In the genomic region with DNA sequence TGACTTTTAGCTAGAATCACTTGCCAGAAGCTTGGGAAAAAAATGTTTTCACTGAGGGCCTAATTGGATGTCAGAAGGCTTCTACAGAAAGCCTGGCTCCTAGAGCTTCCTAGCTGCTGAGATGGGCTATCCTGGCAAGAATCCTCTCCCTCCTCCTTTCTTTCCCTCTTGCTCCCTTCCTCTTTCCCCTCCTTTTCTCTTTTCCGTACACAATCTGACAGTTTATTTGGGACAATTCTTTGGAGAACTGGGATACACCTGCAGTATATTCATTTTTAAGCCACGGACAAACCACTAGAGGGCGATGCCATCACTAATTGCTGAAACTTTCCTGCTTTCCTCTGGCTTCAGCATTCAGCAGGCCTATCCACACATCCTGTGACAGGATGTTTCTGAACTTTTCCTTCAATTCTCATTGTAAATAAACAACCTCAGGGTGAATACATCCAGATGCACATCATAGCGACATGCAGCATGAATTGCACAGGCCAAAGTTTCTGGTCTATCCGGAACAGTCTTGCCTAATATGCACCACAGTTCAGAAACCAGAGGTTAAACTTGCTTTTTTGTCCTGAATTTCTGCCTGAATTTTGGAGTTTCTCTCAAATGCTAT, we compare ENCODE assay signal across 1 cellular context.
TF ChIP-seq lines count a peak whose summit lies in the region.

No MANE protein-coding gene starts in this region.

TF ChIP-seq in HepG2, 621 proteins besides CTCF, POLR2A, EP300 and RAD21 (continued from another document and continues in another):
- TF ChIP-seq, protein P1, sequence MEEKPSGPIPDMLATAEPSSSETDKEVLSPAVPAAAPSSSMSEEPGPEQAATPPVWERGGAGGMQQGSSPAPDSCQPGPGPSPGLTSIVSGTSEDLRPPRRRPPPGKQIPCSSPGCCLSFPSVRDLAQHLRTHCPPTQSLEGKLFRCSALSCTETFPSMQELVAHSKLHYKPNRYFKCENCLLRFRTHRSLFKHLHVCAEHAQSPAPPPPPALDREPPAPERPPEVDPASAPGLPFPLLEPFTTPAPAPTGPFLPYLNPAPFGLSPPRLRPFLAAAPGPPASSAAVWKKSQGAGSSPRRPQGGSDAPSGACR (CRISPR knock-in tag; IDR thresholded peaks at IDR 0.05): peak; percentile 89
- TF ChIP-seq NCOR1 (IDR thresholded peaks at IDR 0.05; ENCODE audit: borderline replicate concordance, low read length) (no peak; the same call in 1 of the 2 replicates), PITX1 (CRISPR knock-in tag; IDR thresholded peaks at IDR 0.05) (peak; percentile 67), ZNF768 (CRISPR knock-in tag; IDR thresholded peaks at IDR 0.05) (no peak), ZNF44 (CRISPR knock-in tag; IDR thresholded peaks at IDR 0.05) (no peak), ATRX (CRISPR knock-in tag; IDR thresholded peaks at IDR 0.05; ENCODE audit: borderline replicate concordance) (no peak), HMG20B (CRISPR knock-in tag; conservative IDR thresholded peaks at IDR 0.05) (no peak), ZNF83 (CRISPR knock-in tag; IDR thresholded peaks at IDR 0.05; ENCODE audit: borderline replicate concordance) (no peak), ZNF484 (CRISPR knock-in tag; IDR thresholded peaks at IDR 0.05; ENCODE audit: borderline replicate concordance, low read depth) (no peak), ZNF788 (CRISPR knock-in tag; IDR thresholded peaks at IDR 0.05; ENCODE audit: borderline replicate concordance) (no peak), HDAC2 (CRISPR knock-in tag; IDR thresholded peaks at IDR 0.05) (peak; percentile 91), FOXC1 (CRISPR knock-in tag; IDR thresholded peaks at IDR 0.05; ENCODE audit: borderline replicate concordance) (0 out of 2 replicates have a peak, but pooled peaks have one; percentile 37), HNRNPH1 (optimal IDR thresholded peaks at IDR 0.05; ENCODE audit: low read depth, low read length) (no peak), REPIN1 (CRISPR knock-in tag; IDR thresholded peaks at IDR 0.05; ENCODE audit: borderline replicate concordance, low read depth) (no peak), RBAK (CRISPR knock-in tag; IDR thresholded peaks at IDR 0.05) (no peak), ZNF274 (CRISPR knock-in tag; IDR thresholded peaks at IDR 0.05) (no peak), ZNF251 (CRISPR knock-in tag; IDR thresholded peaks at IDR 0.05) (no peak), SMC3 (IDR thresholded peaks at IDR 0.05; ENCODE audit: low read length) (peak; percentile 74; the same call in 1 of the 2 replicates), NAIF1 (CRISPR knock-in tag; IDR thresholded peaks at IDR 0.05; ENCODE audit: borderline replicate concordance) (no peak), ZNF737 (CRISPR knock-in tag; IDR thresholded peaks at IDR 0.05; ENCODE audit: borderline replicate concordance) (no peak), CREB1 (IDR thresholded peaks at IDR 0.05) (no peak), CREB1 (CRISPR knock-in tag; IDR thresholded peaks at IDR 0.05) (peak; percentile 10; the same call in 1 of the 2 replicates), SATB2 (CRISPR knock-in tag; IDR thresholded peaks at IDR 0.05) (0 out of 2 replicates have a peak, but pooled peaks have one; percentile 35), CHCHD3 (CRISPR knock-in tag; IDR thresholded peaks at IDR 0.05) (no peak), FOXK1 (CRISPR knock-in tag; IDR thresholded peaks at IDR 0.05; ENCODE audit: borderline replicate concordance, low read depth) (peak; percentile 18; the same call in 1 of the 2 replicates), CBX5 (CRISPR knock-in tag; IDR thresholded peaks at IDR 0.05; ENCODE audit: borderline replicate concordance) (no peak; the same call in 1 of the 2 replicates), ZNF773 (CRISPR knock-in tag; IDR thresholded peaks at IDR 0.05; ENCODE audit: borderline replicate concordance) (no peak), MEF2D (CRISPR knock-in tag; IDR thresholded peaks at IDR 0.05) (peak; percentile 70; the same call in 1 of the 2 replicates), CBX2 (IDR thresholded peaks at IDR 0.05; ENCODE audit: low read depth, low read length) (no peak), CBX2 (CRISPR knock-in tag; IDR thresholded peaks at IDR 0.05; ENCODE audit: low read depth) (no peak), TAF15 (IDR thresholded peaks at IDR 0.05; ENCODE audit: low read depth, low read length, poor library complexity, severe bottlenecking) (no peak), TARDBP (CRISPR knock-in tag; IDR thresholded peaks at IDR 0.05) (peak; percentile 31; the same call in 1 of the 2 replicates), ZNF530 (CRISPR knock-in tag; IDR thresholded peaks at IDR 0.05; ENCODE audit: low read depth) (no peak)
- TF ChIP-seq, protein P2, sequence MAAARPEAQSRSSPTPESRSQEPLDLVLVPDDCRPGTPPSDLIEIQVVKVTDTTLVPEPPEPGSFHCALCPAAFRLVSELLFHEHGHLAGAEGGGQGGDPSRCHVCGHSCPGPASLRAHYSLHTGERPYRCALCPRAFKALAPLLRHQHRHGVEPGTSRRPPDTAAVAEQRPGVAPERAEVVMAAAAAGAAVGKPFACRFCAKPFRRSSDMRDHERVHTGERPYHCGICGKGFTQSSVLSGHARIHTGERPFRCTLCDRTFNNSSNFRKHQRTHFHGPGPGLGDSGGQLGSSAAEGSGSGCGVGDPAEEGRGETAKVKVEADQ (CRISPR knock-in tag; IDR thresholded peaks at IDR 0.05; ENCODE audit: borderline replicate concordance): no peak
- TF ChIP-seq, protein P3, sequence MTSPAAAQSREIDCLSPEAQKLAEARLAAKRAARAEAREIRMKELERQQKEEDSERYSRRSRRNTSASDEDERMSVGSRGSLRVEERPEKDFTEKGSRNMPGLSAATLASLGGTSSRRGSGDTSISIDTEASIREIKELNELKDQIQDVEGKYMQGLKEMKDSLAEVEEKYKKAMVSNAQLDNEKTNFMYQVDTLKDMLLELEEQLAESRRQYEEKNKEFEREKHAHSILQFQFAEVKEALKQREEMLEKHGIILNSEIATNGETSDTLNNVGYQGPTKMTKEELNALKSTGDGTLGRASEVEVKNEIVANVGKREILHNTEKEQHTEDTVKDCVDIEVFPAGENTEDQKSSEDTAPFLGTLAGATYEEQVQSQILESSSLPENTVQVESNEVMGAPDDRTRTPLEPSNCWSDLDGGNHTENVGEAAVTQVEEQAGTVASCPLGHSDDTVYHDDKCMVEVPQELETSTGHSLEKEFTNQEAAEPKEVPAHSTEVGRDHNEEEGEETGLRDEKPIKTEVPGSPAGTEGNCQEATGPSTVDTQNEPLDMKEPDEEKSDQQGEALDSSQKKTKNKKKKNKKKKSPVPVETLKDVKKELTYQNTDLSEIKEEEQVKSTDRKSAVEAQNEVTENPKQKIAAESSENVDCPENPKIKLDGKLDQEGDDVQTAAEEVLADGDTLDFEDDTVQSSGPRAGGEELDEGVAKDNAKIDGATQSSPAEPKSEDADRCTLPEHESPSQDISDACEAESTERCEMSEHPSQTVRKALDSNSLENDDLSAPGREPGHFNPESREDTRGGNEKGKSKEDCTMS (CRISPR knock-in tag; conservative IDR thresholded peaks at IDR 0.05): no peak
- TF ChIP-seq, protein P4, sequence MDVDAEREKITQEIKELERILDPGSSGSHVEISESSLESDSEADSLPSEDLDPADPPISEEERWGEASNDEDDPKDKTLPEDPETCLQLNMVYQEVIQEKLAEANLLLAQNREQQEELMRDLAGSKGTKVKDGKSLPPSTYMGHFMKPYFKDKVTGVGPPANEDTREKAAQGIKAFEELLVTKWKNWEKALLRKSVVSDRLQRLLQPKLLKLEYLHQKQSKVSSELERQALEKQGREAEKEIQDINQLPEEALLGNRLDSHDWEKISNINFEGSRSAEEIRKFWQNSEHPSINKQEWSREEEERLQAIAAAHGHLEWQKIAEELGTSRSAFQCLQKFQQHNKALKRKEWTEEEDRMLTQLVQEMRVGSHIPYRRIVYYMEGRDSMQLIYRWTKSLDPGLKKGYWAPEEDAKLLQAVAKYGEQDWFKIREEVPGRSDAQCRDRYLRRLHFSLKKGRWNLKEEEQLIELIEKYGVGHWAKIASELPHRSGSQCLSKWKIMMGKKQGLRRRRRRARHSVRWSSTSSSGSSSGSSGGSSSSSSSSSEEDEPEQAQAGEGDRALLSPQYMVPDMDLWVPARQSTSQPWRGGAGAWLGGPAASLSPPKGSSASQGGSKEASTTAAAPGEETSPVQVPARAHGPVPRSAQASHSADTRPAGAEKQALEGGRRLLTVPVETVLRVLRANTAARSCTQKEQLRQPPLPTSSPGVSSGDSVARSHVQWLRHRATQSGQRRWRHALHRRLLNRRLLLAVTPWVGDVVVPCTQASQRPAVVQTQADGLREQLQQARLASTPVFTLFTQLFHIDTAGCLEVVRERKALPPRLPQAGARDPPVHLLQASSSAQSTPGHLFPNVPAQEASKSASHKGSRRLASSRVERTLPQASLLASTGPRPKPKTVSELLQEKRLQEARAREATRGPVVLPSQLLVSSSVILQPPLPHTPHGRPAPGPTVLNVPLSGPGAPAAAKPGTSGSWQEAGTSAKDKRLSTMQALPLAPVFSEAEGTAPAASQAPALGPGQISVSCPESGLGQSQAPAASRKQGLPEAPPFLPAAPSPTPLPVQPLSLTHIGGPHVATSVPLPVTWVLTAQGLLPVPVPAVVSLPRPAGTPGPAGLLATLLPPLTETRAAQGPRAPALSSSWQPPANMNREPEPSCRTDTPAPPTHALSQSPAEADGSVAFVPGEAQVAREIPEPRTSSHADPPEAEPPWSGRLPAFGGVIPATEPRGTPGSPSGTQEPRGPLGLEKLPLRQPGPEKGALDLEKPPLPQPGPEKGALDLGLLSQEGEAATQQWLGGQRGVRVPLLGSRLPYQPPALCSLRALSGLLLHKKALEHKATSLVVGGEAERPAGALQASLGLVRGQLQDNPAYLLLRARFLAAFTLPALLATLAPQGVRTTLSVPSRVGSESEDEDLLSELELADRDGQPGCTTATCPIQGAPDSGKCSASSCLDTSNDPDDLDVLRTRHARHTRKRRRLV (CRISPR knock-in tag; IDR thresholded peaks at IDR 0.05): no peak
- TF ChIP-seq, protein P5, sequence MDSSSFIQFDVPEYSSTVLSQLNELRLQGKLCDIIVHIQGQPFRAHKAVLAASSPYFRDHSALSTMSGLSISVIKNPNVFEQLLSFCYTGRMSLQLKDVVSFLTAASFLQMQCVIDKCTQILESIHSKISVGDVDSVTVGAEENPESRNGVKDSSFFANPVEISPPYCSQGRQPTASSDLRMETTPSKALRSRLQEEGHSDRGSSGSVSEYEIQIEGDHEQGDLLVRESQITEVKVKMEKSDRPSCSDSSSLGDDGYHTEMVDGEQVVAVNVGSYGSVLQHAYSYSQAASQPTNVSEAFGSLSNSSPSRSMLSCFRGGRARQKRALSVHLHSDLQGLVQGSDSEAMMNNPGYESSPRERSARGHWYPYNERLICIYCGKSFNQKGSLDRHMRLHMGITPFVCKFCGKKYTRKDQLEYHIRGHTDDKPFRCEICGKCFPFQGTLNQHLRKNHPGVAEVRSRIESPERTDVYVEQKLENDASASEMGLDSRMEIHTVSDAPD (CRISPR knock-in tag; IDR thresholded peaks at IDR 0.05): no peak
- TF ChIP-seq, protein P6, sequence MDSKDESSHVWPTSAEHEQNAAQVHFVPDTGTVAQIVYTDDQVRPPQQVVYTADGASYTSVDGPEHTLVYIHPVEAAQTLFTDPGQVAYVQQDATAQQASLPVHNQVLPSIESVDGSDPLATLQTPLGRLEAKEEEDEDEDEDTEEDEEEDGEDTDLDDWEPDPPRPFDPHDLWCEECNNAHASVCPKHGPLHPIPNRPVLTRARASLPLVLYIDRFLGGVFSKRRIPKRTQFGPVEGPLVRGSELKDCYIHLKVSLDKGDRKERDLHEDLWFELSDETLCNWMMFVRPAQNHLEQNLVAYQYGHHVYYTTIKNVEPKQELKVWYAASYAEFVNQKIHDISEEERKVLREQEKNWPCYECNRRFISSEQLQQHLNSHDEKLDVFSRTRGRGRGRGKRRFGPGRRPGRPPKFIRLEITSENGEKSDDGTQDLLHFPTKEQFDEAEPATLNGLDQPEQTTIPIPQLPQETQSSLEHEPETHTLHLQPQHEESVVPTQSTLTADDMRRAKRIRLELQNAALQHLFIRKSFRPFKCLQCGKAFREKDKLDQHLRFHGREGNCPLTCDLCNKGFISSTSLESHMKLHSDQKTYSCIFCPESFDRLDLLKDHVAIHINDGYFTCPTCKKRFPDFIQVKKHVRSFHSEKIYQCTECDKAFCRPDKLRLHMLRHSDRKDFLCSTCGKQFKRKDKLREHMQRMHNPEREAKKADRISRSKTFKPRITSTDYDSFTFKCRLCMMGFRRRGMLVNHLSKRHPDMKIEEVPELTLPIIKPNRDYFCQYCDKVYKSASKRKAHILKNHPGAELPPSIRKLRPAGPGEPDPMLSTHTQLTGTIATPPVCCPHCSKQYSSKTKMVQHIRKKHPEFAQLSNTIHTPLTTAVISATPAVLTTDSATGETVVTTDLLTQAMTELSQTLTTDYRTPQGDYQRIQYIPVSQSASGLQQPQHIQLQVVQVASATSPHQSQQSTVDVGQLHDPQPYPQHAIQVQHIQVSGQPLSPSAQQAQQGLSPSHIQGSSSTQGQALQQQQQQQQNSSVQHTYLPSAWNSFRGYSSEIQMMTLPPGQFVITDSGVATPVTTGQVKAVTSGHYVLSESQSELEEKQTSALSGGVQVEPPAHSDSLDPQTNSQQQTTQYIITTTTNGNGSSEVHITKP (CRISPR knock-in tag; IDR thresholded peaks at IDR 0.05; ENCODE audit: low read depth): no peak
- TF ChIP-seq, protein P7, sequence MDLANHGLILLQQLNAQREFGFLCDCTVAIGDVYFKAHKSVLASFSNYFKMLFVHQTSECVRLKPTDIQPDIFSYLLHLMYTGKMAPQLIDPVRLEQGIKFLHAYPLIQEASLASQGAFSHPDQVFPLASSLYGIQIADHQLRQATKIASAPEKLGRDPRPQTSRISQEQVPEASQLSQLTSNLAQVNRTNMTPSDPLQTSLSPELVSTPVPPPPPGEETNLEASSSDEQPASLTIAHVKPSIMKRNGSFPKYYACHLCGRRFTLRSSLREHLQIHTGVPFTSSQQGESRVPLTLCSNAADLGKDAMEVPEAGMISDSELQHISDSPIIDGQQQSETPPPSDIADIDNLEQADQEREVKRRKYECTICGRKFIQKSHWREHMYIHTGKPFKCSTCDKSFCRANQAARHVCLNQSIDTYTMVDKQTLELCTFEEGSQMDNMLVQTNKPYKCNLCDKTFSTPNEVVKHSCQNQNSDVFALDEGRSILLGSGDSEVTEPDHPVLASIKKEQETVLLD (CRISPR knock-in tag; IDR thresholded peaks at IDR 0.05; ENCODE audit: low read depth): no peak
- TF ChIP-seq, protein P8, sequence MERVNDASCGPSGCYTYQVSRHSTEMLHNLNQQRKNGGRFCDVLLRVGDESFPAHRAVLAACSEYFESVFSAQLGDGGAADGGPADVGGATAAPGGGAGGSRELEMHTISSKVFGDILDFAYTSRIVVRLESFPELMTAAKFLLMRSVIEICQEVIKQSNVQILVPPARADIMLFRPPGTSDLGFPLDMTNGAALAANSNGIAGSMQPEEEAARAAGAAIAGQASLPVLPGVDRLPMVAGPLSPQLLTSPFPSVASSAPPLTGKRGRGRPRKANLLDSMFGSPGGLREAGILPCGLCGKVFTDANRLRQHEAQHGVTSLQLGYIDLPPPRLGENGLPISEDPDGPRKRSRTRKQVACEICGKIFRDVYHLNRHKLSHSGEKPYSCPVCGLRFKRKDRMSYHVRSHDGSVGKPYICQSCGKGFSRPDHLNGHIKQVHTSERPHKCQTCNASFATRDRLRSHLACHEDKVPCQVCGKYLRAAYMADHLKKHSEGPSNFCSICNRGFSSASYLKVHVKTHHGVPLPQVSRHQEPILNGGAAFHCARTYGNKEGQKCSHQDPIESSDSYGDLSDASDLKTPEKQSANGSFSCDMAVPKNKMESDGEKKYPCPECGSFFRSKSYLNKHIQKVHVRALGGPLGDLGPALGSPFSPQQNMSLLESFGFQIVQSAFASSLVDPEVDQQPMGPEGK (CRISPR knock-in tag; IDR thresholded peaks at IDR 0.05): no peak
